9 cellular contexts compared by ENCODE assay signal in genomic region chr5:124746916-124747769, GRCh38. TPM values are rescaled to one million over a fixed set of nuclear protein-coding genes. Genes with fewer than 3 reads are reported as not detected.
DNase-seq lines count a peak whose midpoint lies in the region; ATAC-seq and TF ChIP-seq lines count a peak whose summit lies in the region.
"Had no signal": no experiment of that assay in that cellular context is flagged by ENCODE, and none has a peak within 500 bp of the region (broad histone marks: within the 10 kb centered on the region; RNA-seq: fewer than 3 reads in every experiment).

No MANE protein-coding gene starts in this region.

- intact Hi-C loops in cardiac septum (cut with DNase I) = loop anchor here (1.0 to 10.0 kb wide), 8 partner anchors 140 to 1088 kb away; no protein-coding TSS in a partner anchor

- 0 to 1% (median 1%) methylated on average over 32 of the region's 32 CpGs for WGBS in adipose tissue, 3 donors

- no peak for ATAC-seq in activated naive CD4-positive, alpha-beta T cell treated with anti-CD3 and anti-CD28 coated beads, Interleukin-2, amount 50 U/mL, for 72 hours

- peaks cover 4 to 12% of the 10 kb centered on the region in 2 donors for H3K9me3 Mint-ChIP-seq in activated naive CD4-positive, alpha-beta T cell treated with anti-CD3 and anti-CD28 coated beads, Interleukin-2, amount 50 U/mL, for 72 hours

- H3K27ac Mint-ChIP-seq in activated naive CD4-positive, alpha-beta T cell treated with anti-CD3 and anti-CD28 coated beads, Interleukin-2, amount 50 U/mL, for 72 hours = no peak overlapping the region

- H3K36me3 Mint-ChIP-seq in activated naive CD4-positive, alpha-beta T cell treated with anti-CD3 and anti-CD28 coated beads, Interleukin-2, amount 50 U/mL, for 72 hours = peaks cover 0 to 16% of the 10 kb centered on the region in 2 donors

- TF ChIP-seq CTCF in HFF-Myc (IDR thresholded peaks at IDR 0.05; ENCODE audit: low read depth, low read length, missing control alignments) = no peak

- peak overlapping the region; percentile 62 for H3K4me3 ChIP-seq in HFF-Myc (replicated peaks; ENCODE audit: low read depth, low read length)

- peak overlapping the region; percentile 0 for H3K27ac ChIP-seq in adipose tissue (ENCODE audit: low read depth, low read length)

- DNase-seq in DMS153 treated with DMSO at 0.1 percent for 48 hours (lab: John Stamatoyannopoulos, UW; ENCODE audit: unreplicated experiment) (peak; percentile 40), HFF-Myc (ENCODE audit: extremely low read depth, low read depth) (peak; percentile 91), NCI-H2227 treated with DMSO at 0.1 percent for 48 hours (lab: John Stamatoyannopoulos, UW) (peak; percentile 78), cardiac septum (ENCODE audit: low spot score) (peak; percentile 84), nucleus accumbens (lab: John Stamatoyannopoulos, UW) (peak in 53 of 56 donors; percentile 16 to 89 (median 76)), AML-193 (lab: John Stamatoyannopoulos, UW) (no peak)
- no peak for DNase-seq in activated naive CD4-positive, alpha-beta T cell treated with anti-CD3 and anti-CD28 coated beads, Interleukin-2, amount 50 U/mL, for 72 hours (ENCODE audit: low spot score in 2 of 2)

RNA-seq across cellular contexts. Expression of gene ZNF608, which starts 0.7 kb away (rescaled TPM):
- polyA plus RNA-seq in adipose tissue = 10 to 100 TPM in 2 of 3 donors, 1 to 10 TPM in 1; 6.0 to 11.7 (median 11.0) TPM
- total RNA-seq in cardiac septum = 18.8 TPM
- not detected for total RNA-seq in activated naive CD4-positive, alpha-beta T cell treated with anti-CD3 and anti-CD28 coated beads, Interleukin-2, amount 50 U/mL, for 72 hours
- total RNA-seq: activated CD8-positive, alpha-beta memory T cell treated with anti-CD3 and anti-CD28 coated beads for 36 hours had no signal

Comparison
In these comparisons a context has a peak if more than half of its experiments do, and no peak if none do; other contexts are left out.
1. DNase-seq: peak in DMS153 treated with DMSO at 0.1 percent for 48 hours (single experiment), HFF-Myc (single experiment), NCI-H2227 treated with DMSO at 0.1 percent for 48 hours (single experiment), cardiac septum (single experiment) and nucleus accumbens (53 of 56); none in AML-193 (0 of 2) and activated naive CD4-positive, alpha-beta T cell treated with anti-CD3 and anti-CD28 coated beads, Interleukin-2, amount 50 U/mL, for 72 hours (0 of 2).
2. RNA of gene ZNF608, which starts 0.7 kb away (total RNA-seq): 18.8 TPM in cardiac septum (single experiment); not detected in activated naive CD4-positive, alpha-beta T cell treated with anti-CD3 and anti-CD28 coated beads, Interleukin-2, amount 50 U/mL, for 72 hours; every median in the first group is over 10 times any median in the second.